Comparison of ENCODE assay signal across 1 cellular context in the genomic region with DNA sequence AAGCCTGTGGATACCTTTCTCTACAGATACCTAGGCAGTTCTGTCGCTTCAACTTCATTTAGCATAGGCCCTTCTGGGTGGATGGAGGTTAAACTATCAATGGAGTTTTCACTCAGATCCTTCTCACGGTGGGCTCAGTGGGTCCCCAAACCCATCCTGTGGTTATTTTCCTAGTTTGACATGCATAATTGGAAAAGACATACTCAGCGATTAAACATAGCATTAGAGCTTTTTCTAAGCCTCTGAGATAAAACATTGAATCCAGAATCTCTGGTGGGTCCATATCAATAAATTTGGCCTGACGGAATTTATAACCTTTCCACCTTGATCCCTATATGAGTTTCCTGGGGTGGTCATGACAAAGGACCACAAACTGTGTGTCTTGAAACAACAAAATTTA.
TF ChIP-seq lines count a peak whose summit lies in the region.

No MANE protein-coding gene starts in this region.

TF ChIP-seq in neural cell, 6 proteins besides CTCF, POLR2A, EP300 and RAD21 (continued from another document):
- TF ChIP-seq, protein P1, sequence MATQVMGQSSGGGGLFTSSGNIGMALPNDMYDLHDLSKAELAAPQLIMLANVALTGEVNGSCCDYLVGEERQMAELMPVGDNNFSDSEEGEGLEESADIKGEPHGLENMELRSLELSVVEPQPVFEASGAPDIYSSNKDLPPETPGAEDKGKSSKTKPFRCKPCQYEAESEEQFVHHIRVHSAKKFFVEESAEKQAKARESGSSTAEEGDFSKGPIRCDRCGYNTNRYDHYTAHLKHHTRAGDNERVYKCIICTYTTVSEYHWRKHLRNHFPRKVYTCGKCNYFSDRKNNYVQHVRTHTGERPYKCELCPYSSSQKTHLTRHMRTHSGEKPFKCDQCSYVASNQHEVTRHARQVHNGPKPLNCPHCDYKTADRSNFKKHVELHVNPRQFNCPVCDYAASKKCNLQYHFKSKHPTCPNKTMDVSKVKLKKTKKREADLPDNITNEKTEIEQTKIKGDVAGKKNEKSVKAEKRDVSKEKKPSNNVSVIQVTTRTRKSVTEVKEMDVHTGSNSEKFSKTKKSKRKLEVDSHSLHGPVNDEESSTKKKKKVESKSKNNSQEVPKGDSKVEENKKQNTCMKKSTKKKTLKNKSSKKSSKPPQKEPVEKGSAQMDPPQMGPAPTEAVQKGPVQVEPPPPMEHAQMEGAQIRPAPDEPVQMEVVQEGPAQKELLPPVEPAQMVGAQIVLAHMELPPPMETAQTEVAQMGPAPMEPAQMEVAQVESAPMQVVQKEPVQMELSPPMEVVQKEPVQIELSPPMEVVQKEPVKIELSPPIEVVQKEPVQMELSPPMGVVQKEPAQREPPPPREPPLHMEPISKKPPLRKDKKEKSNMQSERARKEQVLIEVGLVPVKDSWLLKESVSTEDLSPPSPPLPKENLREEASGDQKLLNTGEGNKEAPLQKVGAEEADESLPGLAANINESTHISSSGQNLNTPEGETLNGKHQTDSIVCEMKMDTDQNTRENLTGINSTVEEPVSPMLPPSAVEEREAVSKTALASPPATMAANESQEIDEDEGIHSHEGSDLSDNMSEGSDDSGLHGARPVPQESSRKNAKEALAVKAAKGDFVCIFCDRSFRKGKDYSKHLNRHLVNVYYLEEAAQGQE (IDR thresholded peaks at IDR 0.05; ENCODE audit: borderline replicate concordance): no peak
TF ChIP-seq in neural cell: peak in this region for 0.
